ENCODE assay signal across 1 cellular context in the genomic region with DNA sequence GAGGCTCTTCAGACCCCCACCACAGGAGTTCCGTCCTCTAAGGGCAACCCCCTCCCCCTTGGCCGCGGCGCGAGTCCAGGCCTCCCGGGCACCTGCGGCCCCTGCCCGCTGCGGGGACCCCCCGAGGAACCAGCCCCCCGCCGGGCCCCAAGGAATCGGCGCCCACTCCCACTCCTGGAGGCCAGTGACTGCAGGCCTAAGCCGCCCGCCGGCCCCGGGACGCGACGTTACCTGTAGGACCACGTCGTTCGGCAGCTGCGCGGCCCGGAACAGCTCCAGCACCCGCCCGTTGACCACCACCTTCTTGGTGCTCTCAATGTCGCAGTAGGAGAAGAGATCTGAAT.
TF ChIP-seq lines count a peak whose summit lies in the region.

No MANE protein-coding gene starts in this region.

TF ChIP-seq in HepG2, 621 proteins besides CTCF, POLR2A, EP300 and RAD21 (continued from another document and continues in another):
- TF ChIP-seq, protein P1, sequence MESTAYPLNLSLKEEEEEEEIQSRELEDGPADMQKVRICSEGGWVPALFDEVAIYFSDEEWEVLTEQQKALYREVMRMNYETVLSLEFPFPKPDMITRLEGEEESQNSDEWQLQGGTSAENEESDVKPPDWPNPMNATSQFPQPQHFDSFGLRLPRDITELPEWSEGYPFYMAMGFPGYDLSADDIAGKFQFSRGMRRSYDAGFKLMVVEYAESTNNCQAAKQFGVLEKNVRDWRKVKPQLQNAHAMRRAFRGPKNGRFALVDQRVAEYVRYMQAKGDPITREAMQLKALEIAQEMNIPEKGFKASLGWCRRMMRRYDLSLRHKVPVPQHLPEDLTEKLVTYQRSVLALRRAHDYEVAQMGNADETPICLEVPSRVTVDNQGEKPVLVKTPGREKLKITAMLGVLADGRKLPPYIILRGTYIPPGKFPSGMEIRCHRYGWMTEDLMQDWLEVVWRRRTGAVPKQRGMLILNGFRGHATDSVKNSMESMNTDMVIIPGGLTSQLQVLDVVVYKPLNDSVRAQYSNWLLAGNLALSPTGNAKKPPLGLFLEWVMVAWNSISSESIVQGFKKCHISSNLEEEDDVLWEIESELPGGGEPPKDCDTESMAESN (CRISPR knock-in tag; conservative IDR thresholded peaks at IDR 0.05) = no peak
- TF ChIP-seq ZNF704 (CRISPR knock-in tag; IDR thresholded peaks at IDR 0.05; ENCODE audit: borderline replicate concordance) = no peak
- no peak for TF ChIP-seq ZNF124 (CRISPR knock-in tag; IDR thresholded peaks at IDR 0.05)
- TF ChIP-seq, protein P2, sequence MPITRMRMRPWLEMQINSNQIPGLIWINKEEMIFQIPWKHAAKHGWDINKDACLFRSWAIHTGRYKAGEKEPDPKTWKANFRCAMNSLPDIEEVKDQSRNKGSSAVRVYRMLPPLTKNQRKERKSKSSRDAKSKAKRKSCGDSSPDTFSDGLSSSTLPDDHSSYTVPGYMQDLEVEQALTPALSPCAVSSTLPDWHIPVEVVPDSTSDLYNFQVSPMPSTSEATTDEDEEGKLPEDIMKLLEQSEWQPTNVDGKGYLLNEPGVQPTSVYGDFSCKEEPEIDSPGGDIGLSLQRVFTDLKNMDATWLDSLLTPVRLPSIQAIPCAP (CRISPR knock-in tag; IDR thresholded peaks at IDR 0.05; ENCODE audit: low read depth) = no peak
- TF ChIP-seq HDAC1 (CRISPR knock-in tag; IDR thresholded peaks at IDR 0.05) = 0 out of 2 replicates have a peak, but pooled peaks have one; percentile 22
- TF ChIP-seq HOXA9 (CRISPR knock-in tag; IDR thresholded peaks at IDR 0.05; ENCODE audit: borderline replicate concordance) = no peak
- TF ChIP-seq PCBP2 (optimal IDR thresholded peaks at IDR 0.05; ENCODE audit: low read depth, low read length, poor library complexity, severe bottlenecking) = no peak
- TF ChIP-seq ZFP82 (CRISPR knock-in tag; IDR thresholded peaks at IDR 0.05; ENCODE audit: borderline replicate concordance) = peak; percentile 22; the same call in 1 of the 2 replicates
- no peak for TF ChIP-seq CENPBD1 (CRISPR knock-in tag; IDR thresholded peaks at IDR 0.05; ENCODE audit: borderline replicate concordance, low read depth)
- no peak for TF ChIP-seq POLR2AphosphoS2 (IDR thresholded peaks at IDR 0.05; ENCODE audit: low read depth, low read length)
- TF ChIP-seq RARG (CRISPR knock-in tag; IDR thresholded peaks at IDR 0.05; ENCODE audit: low read depth) = no peak
- TF ChIP-seq, protein P3, sequence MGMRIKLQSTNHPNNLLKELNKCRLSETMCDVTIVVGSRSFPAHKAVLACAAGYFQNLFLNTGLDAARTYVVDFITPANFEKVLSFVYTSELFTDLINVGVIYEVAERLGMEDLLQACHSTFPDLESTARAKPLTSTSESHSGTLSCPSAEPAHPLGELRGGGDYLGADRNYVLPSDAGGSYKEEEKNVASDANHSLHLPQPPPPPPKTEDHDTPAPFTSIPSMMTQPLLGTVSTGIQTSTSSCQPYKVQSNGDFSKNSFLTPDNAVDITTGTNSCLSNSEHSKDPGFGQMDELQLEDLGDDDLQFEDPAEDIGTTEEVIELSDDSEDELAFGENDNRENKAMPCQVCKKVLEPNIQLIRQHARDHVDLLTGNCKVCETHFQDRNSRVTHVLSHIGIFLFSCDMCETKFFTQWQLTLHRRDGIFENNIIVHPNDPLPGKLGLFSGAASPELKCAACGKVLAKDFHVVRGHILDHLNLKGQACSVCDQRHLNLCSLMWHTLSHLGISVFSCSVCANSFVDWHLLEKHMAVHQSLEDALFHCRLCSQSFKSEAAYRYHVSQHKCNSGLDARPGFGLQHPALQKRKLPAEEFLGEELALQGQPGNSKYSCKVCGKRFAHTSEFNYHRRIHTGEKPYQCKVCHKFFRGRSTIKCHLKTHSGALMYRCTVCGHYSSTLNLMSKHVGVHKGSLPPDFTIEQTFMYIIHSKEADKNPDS (CRISPR knock-in tag; IDR thresholded peaks at IDR 0.05) = 0 out of 2 replicates have a peak, but pooled peaks have one; percentile 36
- TF ChIP-seq ZNF670 (CRISPR knock-in tag; IDR thresholded peaks at IDR 0.05; ENCODE audit: borderline replicate concordance) = no peak
- TF ChIP-seq STAT5B (CRISPR knock-in tag; IDR thresholded peaks at IDR 0.05) = no peak
- TF ChIP-seq AHDC1 (CRISPR knock-in tag; IDR thresholded peaks at IDR 0.05; ENCODE audit: borderline replicate concordance) = no peak
- no peak for TF ChIP-seq DMAP1 (CRISPR knock-in tag; IDR thresholded peaks at IDR 0.05)
- TF ChIP-seq NR0B2 (CRISPR knock-in tag; IDR thresholded peaks at IDR 0.05) = no peak
- TF ChIP-seq NRL (CRISPR knock-in tag; IDR thresholded peaks at IDR 0.05; ENCODE audit: borderline replicate concordance) = no peak
- no peak for TF ChIP-seq ZNF687 (CRISPR knock-in tag; IDR thresholded peaks at IDR 0.05)
- no peak for TF ChIP-seq ZNF652 (CRISPR knock-in tag; IDR thresholded peaks at IDR 0.05; ENCODE audit: borderline replicate concordance, low read depth)
- TF ChIP-seq REPIN1 (CRISPR knock-in tag; IDR thresholded peaks at IDR 0.05; ENCODE audit: borderline replicate concordance, low read depth) = no peak
- TF ChIP-seq, protein P4, sequence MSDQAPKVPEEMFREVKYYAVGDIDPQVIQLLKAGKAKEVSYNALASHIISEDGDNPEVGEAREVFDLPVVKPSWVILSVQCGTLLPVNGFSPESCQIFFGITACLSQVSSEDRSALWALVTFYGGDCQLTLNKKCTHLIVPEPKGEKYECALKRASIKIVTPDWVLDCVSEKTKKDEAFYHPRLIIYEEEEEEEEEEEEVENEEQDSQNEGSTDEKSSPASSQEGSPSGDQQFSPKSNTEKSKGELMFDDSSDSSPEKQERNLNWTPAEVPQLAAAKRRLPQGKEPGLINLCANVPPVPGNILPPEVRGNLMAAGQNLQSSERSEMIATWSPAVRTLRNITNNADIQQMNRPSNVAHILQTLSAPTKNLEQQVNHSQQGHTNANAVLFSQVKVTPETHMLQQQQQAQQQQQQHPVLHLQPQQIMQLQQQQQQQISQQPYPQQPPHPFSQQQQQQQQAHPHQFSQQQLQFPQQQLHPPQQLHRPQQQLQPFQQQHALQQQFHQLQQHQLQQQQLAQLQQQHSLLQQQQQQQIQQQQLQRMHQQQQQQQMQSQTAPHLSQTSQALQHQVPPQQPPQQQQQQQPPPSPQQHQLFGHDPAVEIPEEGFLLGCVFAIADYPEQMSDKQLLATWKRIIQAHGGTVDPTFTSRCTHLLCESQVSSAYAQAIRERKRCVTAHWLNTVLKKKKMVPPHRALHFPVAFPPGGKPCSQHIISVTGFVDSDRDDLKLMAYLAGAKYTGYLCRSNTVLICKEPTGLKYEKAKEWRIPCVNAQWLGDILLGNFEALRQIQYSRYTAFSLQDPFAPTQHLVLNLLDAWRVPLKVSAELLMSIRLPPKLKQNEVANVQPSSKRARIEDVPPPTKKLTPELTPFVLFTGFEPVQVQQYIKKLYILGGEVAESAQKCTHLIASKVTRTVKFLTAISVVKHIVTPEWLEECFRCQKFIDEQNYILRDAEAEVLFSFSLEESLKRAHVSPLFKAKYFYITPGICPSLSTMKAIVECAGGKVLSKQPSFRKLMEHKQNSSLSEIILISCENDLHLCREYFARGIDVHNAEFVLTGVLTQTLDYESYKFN (CRISPR knock-in tag; conservative IDR thresholded peaks at IDR 0.05) = no peak; the same call in 1 of the 2 replicates
- no peak for TF ChIP-seq NFE2L1 (CRISPR knock-in tag; IDR thresholded peaks at IDR 0.05; ENCODE audit: borderline replicate concordance)
- TF ChIP-seq KDM3A (CRISPR knock-in tag; IDR thresholded peaks at IDR 0.05; ENCODE audit: low read depth) = no peak
- no peak for TF ChIP-seq ZSCAN29 (CRISPR knock-in tag; conservative IDR thresholded peaks at IDR 0.05)
- no peak for TF ChIP-seq NFE2L2 (IDR thresholded peaks at IDR 0.05; ENCODE audit: low read length)
- no peak for TF ChIP-seq NCOR1 (IDR thresholded peaks at IDR 0.05; ENCODE audit: borderline replicate concordance, low read length)
- TF ChIP-seq, protein P5, sequence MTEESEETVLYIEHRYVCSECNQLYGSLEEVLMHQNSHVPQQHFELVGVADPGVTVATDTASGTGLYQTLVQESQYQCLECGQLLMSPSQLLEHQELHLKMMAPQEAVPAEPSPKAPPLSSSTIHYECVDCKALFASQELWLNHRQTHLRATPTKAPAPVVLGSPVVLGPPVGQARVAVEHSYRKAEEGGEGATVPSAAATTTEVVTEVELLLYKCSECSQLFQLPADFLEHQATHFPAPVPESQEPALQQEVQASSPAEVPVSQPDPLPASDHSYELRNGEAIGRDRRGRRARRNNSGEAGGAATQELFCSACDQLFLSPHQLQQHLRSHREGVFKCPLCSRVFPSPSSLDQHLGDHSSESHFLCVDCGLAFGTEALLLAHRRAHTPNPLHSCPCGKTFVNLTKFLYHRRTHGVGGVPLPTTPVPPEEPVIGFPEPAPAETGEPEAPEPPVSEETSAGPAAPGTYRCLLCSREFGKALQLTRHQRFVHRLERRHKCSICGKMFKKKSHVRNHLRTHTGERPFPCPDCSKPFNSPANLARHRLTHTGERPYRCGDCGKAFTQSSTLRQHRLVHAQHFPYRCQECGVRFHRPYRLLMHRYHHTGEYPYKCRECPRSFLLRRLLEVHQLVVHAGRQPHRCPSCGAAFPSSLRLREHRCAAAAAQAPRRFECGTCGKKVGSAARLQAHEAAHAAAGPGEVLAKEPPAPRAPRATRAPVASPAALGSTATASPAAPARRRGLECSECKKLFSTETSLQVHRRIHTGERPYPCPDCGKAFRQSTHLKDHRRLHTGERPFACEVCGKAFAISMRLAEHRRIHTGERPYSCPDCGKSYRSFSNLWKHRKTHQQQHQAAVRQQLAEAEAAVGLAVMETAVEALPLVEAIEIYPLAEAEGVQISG (CRISPR knock-in tag; IDR thresholded peaks at IDR 0.05) = no peak
